ENCODE assay signal across 15 cellular contexts in genomic region chr12:21001778-21002177, GRCh38.
DNase-seq lines count a peak whose midpoint lies in the region; ATAC-seq, FAIRE-seq and TF ChIP-seq lines count a peak whose summit lies in the region.
"Had no signal": no experiment of that assay in that cellular context is flagged by ENCODE, and none has a peak within 500 bp of the region (broad histone marks: within the 10 kb centered on the region; RNA-seq: fewer than 3 reads in every experiment).

No MANE protein-coding gene starts in this region.

- no peaks in the 10 kb centered on the region for H3K79me1 ChIP-seq in H1 (ENCODE audit: low read depth, low read length)

- peak; percentile 22 for DNase-seq in DMS53 (lab: John Stamatoyannopoulos, UW)
- DNase-seq in DMS53 treated with DMSO at 0.1 percent for 48 hours (lab: John Stamatoyannopoulos, UW; ENCODE audit: unreplicated experiment) = no peak
- no peak for DNase-seq in H1 (ENCODE audit: low read depth in 1 of 2, low spot score in 2 of 2)
- peak; percentile 2 for DNase-seq in iPS DF 6.9 (ENCODE audit: low read depth, low spot score)
- no peak for DNase-seq in aorta
- DNase-seq in superior temporal gyrus (ENCODE audit: extremely low spot score) = no peak
- no peak for DNase-seq in cardiac septum (ENCODE audit: low spot score)
- DNase-seq in COR-L47 (lab: John Stamatoyannopoulos, UW) = no peak
- DNase-seq: CD8-positive, alpha-beta T cell; GOT3 had no signal

- H4K91ac ChIP-seq in H1 (replicated peaks; ENCODE audit: insufficient read length, low read length) = no peak overlapping the region

- H3K27ac ChIP-seq in H1 (ENCODE audit: low read depth, low read length) (no peak overlapping the region), iPS DF 6.9 (ENCODE audit: low read length) (no peak overlapping the region), aorta (ENCODE audit: low read depth in 1 of 2, low read length in 2 of 2) (no peak overlapping the region)
- H3K27ac ChIP-seq: 22Rv1 had no signal

- H3K4ac ChIP-seq in H1 (replicated peaks; ENCODE audit: insufficient read length, low read depth, low read length) = no peak overlapping the region

- POLR2A ChIA-PET in H1 (lab: Charles Lee; ENCODE audit: partially characterized antibody) = no interaction called here

- intact Hi-C loops in aorta (cut with DNase I) = no loop called here
- intact Hi-C loops in cardiac septum (cut with DNase I) = no loop called here

- FAIRE-seq in H1 (lab: Jason Lieb, UNC) = no peak
- FAIRE-seq: GM12878, GM18507 had no signal

- H2AFZ ChIP-seq in H1 (ENCODE audit: low read length) = peak overlapping the region; percentile 13; the same call in 1 of the 2 replicates

- no peak overlapping the region for H3K14ac ChIP-seq in H1 (ENCODE audit: insufficient read length)

- no peak overlapping the region for H3K9ac ChIP-seq in H1 (replicated peaks in 1 of 4; ENCODE audit: extremely low read depth in 1 of 4, low read depth in 3 of 4, low read length in 3 of 4)

- 100% methylated on average over 2 of the region's 2 CpGs; no CpG with 5 or more reads in 1 of the 2 experiments for WGBS in H1 (ENCODE audit: extremely low coverage in 1 of 2, insufficient coverage in 1 of 2, insufficient read length in 1 of 2, insufficient replicate concordance in 2 of 2, low coverage in 1 of 2, low lambda C conversion rate in 2 of 2, missing lambda C conversion rate in 1 of 2), 2 experiments
- no CpG with 5 or more reads among the region's 2 CpGs for WGBS in iPS DF 6.9 (ENCODE audit: insufficient coverage, insufficient read length)
- 87 to 88% methylated on average over 2 of the region's 2 CpGs for WGBS in aorta, 2 donors

- no peak overlapping the region for H3K4me2 ChIP-seq in H1 (ENCODE audit: insufficient read depth in 1 of 2, low read depth in 2 of 2, low read length in 2 of 2)

- H3K4me1 ChIP-seq in H1 (replicated peaks in 1 of 4; ENCODE audit: control insufficient read depth in 3 of 4, insufficient read depth in 4 of 4, low read length in 3 of 4) (no peaks in the 10 kb centered on the region), iPS DF 6.9 (ENCODE audit: control insufficient read depth, insufficient read depth, low read length) (no peaks in the 10 kb centered on the region), aorta (ENCODE audit: control insufficient read depth in 1 of 2, insufficient read depth in 2 of 2, low read length in 2 of 2) (no peaks in the 10 kb centered on the region)
- H3K4me1 ChIP-seq: Caco-2 had no signal

- H3K27me3 ChIP-seq in H1 (replicated peaks in 1 of 4; ENCODE audit: control insufficient read depth in 3 of 4, extremely low read depth in 1 of 4, insufficient read depth in 3 of 4, low read length in 3 of 4) = no peaks in the 10 kb centered on the region
- H3K27me3 ChIP-seq in iPS DF 6.9 (ENCODE audit: control insufficient read depth, insufficient read depth, low read length) = no peaks in the 10 kb centered on the region
- H3K27me3 ChIP-seq in aorta (ENCODE audit: control insufficient read depth in 1 of 2, insufficient read depth in 2 of 2, low read length in 1 of 2) = peaks cover 0 to 3% of the 10 kb centered on the region in 2 donors

- no peak for TF ChIP-seq POLR2A in H1 (IDR thresholded peaks at IDR 0.05; ENCODE audit: control extremely low read depth in 1 of 2, low read depth in 2 of 2, low read length in 2 of 2)

- H4K5ac ChIP-seq in H1 (ENCODE audit: insufficient read length, low read depth, low read length) = no peak overlapping the region

- H2BK20ac ChIP-seq in H1 (ENCODE audit: low read length) = no peak overlapping the region

- no peak overlapping the region for H2BK15ac ChIP-seq in H1 (ENCODE audit: low read length)

- H2AK5ac ChIP-seq in H1 (ENCODE audit: low read depth, low read length) = no peak overlapping the region

- ATAC-seq in aorta (ENCODE audit: low FRiP score) = no peak
- ATAC-seq: CD8-positive, alpha-beta T cell; GM12878; HCT116 had no signal

- H3K9me3 ChIP-seq in H1 (ENCODE audit: insufficient read depth in 2 of 2, low read depth in 1 of 2, low read length in 1 of 2) (0 out of 4 replicates have a peak, but pooled peaks cover 0 to 3% of the 10 kb centered on the region in 2 experiments), iPS DF 6.9 (ENCODE audit: control insufficient read depth, insufficient read depth, low read length) (no peaks in the 10 kb centered on the region), aorta (ENCODE audit: control insufficient read depth, low read length) (peaks cover 2% of the 10 kb centered on the region)

- no peaks in the 10 kb centered on the region for H3K36me3 ChIP-seq in H1 (ENCODE audit: control insufficient read depth in 2 of 4, insufficient read depth in 4 of 4, low read length in 3 of 4)
- H3K36me3 ChIP-seq in iPS DF 6.9 (ENCODE audit: control insufficient read depth, insufficient read depth, low read length) = no peaks in the 10 kb centered on the region
- H3K36me3 ChIP-seq in aorta (ENCODE audit: control insufficient read depth in 1 of 2, insufficient read depth in 2 of 2, low read length in 1 of 2) = no peaks in the 10 kb centered on the region

- no peak overlapping the region for H2BK5ac ChIP-seq in H1 (ENCODE audit: low read depth, low read length)

- no peak for TF ChIP-seq EP300 in H1 (IDR thresholded peaks at IDR 0.05; ENCODE audit: borderline replicate concordance in 1 of 2, low read depth in 2 of 2, low read length in 2 of 2)

- peak in 1 of 2 experiments; percentile 11; a peak in 1 of 4 replicates for TF ChIP-seq RAD21 in H1 (IDR thresholded peaks at IDR 0.05 in 1 of 2, conservative IDR thresholded peaks at IDR 0.05 in 1 of 2; ENCODE audit: low read depth in 2 of 2, low read length in 2 of 2)

- no peak overlapping the region for H3K56ac ChIP-seq in H1 (replicated peaks; ENCODE audit: insufficient read length, low read depth, low read length)

- H3K23me2 ChIP-seq in H1 (ENCODE audit: low read depth, low read length) = no peaks in the 10 kb centered on the region

- H3K4me3 ChIP-seq in H1 (ENCODE audit: extremely low read depth in 1 of 4, insufficient read depth in 2 of 4, low read depth in 3 of 4, low read length in 4 of 4) (no peak overlapping the region), iPS DF 6.9 (ENCODE audit: low read length) (no peak overlapping the region), aorta (ENCODE audit: low read length in 2 of 2) (no peak overlapping the region)
- H3K4me3 ChIP-seq: GM12878 had no signal

- TF ChIP-seq CTCF in H1 (IDR thresholded peaks at IDR 0.05; ENCODE audit: control extremely low read depth in 1 of 3, insufficient read depth in 1 of 3, low read depth in 1 of 3, low read length in 3 of 3) = peak; percentile 19 to 45 (median 37); a peak in 3 of 4 replicates

- no peak overlapping the region for H4K8ac ChIP-seq in H1 (ENCODE audit: extremely low read depth, insufficient read depth, low read length)

- H2BK120ac ChIP-seq in H1 (replicated peaks; ENCODE audit: low read depth, low read length) = no peak overlapping the region

- no peaks in the 10 kb centered on the region for H3K79me2 ChIP-seq in H1 (ENCODE audit: control insufficient read depth in 1 of 2, insufficient read depth in 2 of 2, low read length in 2 of 2)

- H2BK12ac ChIP-seq in H1 (ENCODE audit: low read depth, low read length) = no peak overlapping the region

- CTCF ChIA-PET in H1 (lab: Charles Lee; ENCODE audit: partially characterized antibody) = interaction anchor here (0.6 to 2.1 kb wide), 5 partner anchors 13 to 286 kb away, joined by 3 to 8 read pairs (median 4); no protein-coding TSS in a partner anchor

- no peaks in the 10 kb centered on the region for H4K20me1 ChIP-seq in H1 (replicated peaks in 1 of 2; ENCODE audit: control insufficient read depth in 1 of 2, insufficient read depth in 2 of 2, low read length in 2 of 2)

- H3K18ac ChIP-seq in H1 (ENCODE audit: extremely low read depth, low read length) = no peak overlapping the region

- no peak overlapping the region for H3K23ac ChIP-seq in H1 (ENCODE audit: insufficient read length)

Comparison
In these comparisons a context has a peak if more than half of its experiments do, and no peak if none do; other contexts are left out.
1. DNase-seq: peak in DMS53 (single experiment) and iPS DF 6.9 (single experiment); none in DMS53 treated with DMSO at 0.1 percent for 48 hours (single experiment), H1 (0 of 2), aorta (0 of 2), superior temporal gyrus (single experiment), cardiac septum (single experiment) and COR-L47 (single experiment).